Comparison of ENCODE assay signal across 29 cellular contexts in genomic region chr13:61246351-61246750, GRCh38.
"Had no signal": no experiment of that assay in that cellular context is flagged by ENCODE, and none has a peak within 500 bp of the region (broad histone marks: within the 10 kb centered on the region; RNA-seq: fewer than 3 reads in every experiment).

No MANE protein-coding gene starts in this region.

- H3K4me1 Mint-ChIP-seq: immature natural killer cell; naive B cell; natural killer cell; nephron progenitor cell; stimulated activated naive B cell treated with anti-CD40 and anti-IgM and Interleukin-4, amounts not matched to agents 10 μg/mL and 1 μg/mL and 100 μg/mL, for 72 hours had no signal

- H3K4me1 ChIP-seq: left lung, lower lobe of right lung, pancreas, prostate gland, stomach, testis, thyroid gland, transverse colon, upper lobe of right lung had no signal

- H3K9me3 ChIP-seq: lower lobe of right lung, pancreas, prostate gland, testis, thyroid gland, transverse colon had no signal

- H3K4me3 Mint-ChIP-seq: immature natural killer cell; naive B cell; natural killer cell; nephron progenitor cell; stimulated activated naive B cell treated with anti-CD40 and anti-IgM and Interleukin-4, amounts not matched to agents 10 μg/mL and 1 μg/mL and 100 μg/mL, for 72 hours had no signal

- DNase-seq: hippocampal formation; immature natural killer cell; kidney; left colon; left lung; lower lobe of right lung; mammary epithelial cell; mesenchymal stem cell; naive B cell; natural killer cell; nephron progenitor cell; nucleus accumbens; retina; right cardiac atrium; stimulated activated CD4-positive, alpha-beta T cell treated with anti-CD3 and anti-CD28 coated beads, Interleukin-12 subunit alpha, Interleukin-12 subunit beta, amount 100 ng/mL, for 4 hours; stimulated activated CD4-positive, alpha-beta T cell treated with anti-CD3 and anti-CD28 coated beads, Interleukin-15, amount 100 ng/mL, for 24 hours; stimulated activated CD4-positive, alpha-beta T cell treated with anti-CD3 and anti-CD28 coated beads, Interleukin-2, amount 100 ng/mL, for 24 hours; stimulated activated CD4-positive, alpha-beta T cell treated with anti-CD3 and anti-CD28 coated beads, Interleukin-4, amount 100 ng/mL, for 1 hour; stimulated activated naive B cell treated with anti-CD40 and anti-IgM and Interleukin-4, amounts not matched to agents 10 μg/mL and 1 μg/mL and 100 μg/mL, for 72 hours; stimulated activated naive CD8-positive, alpha-beta T cell treated with anti-CD3 and anti-CD28 coated beads, Interleukin-15, Interleukin-2, amounts not matched to agents 100 U/mL and 50 U/mL, for 24 hours; stomach; testis; thyroid gland; transverse colon; upper lobe of right lung had no signal

- H3K36me3 ChIP-seq: left lung, lower lobe of right lung, pancreas, prostate gland, stomach, thyroid gland, transverse colon, upper lobe of right lung had no signal

- H3K27me3 Mint-ChIP-seq: naive B cell; stimulated activated naive B cell treated with anti-CD40 and anti-IgM and Interleukin-4, amounts not matched to agents 10 μg/mL and 1 μg/mL and 100 μg/mL, for 72 hours had no signal

- H3K27ac ChIP-seq: left lung, lower lobe of right lung, pancreas, prostate gland, skin epidermis, stomach, testis, thyroid gland, transverse colon, upper lobe of right lung had no signal

- H3K27me3 ChIP-seq: left lung, pancreas, stomach, testis, thyroid gland, transverse colon, upper lobe of right lung had no signal

- H3K27ac Mint-ChIP-seq: immature natural killer cell; naive B cell; natural killer cell; nephron progenitor cell; stimulated activated naive B cell treated with anti-CD40 and anti-IgM and Interleukin-4, amounts not matched to agents 10 μg/mL and 1 μg/mL and 100 μg/mL, for 72 hours had no signal

- ATAC-seq: left colon; left lung; natural killer cell; pancreas; sciatic nerve; stimulated activated naive CD8-positive, alpha-beta T cell treated with anti-CD3 and anti-CD28 coated beads, Interleukin-15, Interleukin-2, amounts not matched to agents 100 U/mL and 50 U/mL, for 24 hours had no signal

- H3K4me3 ChIP-seq: left lung, lower lobe of right lung, pancreas, prostate gland, skin epidermis, stomach, testis, thyroid gland, transverse colon, upper lobe of right lung had no signal

- H3K36me3 Mint-ChIP-seq: immature natural killer cell; naive B cell; natural killer cell; stimulated activated naive B cell treated with anti-CD40 and anti-IgM and Interleukin-4, amounts not matched to agents 10 μg/mL and 1 μg/mL and 100 μg/mL, for 72 hours had no signal
